ENCODE assay signal across 16 cellular contexts in the genomic region with DNA sequence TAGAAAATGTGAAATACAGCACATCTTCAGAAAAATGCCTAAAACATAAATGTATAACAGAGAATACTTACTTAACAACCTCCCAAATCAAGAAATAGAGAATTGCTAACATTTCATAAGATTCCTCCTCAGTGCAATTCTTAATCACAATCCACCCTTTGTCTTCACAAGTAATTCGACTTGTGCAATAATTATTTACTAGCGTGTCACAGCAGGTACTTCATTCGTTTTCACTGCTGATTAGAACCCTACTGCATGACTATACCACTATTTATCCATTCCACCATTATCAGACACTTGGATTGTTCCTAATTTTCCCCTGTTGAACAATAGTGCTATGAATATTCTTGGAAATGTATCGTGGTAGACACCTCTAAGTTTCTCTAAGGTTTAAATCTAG.
DNase-seq lines count a peak whose midpoint lies in the region; ATAC-seq and TF ChIP-seq lines count a peak whose summit lies in the region.
"Had no signal": no experiment of that assay in that cellular context is flagged by ENCODE, and none has a peak within 500 bp of the region (broad histone marks: within the 10 kb centered on the region; RNA-seq: fewer than 3 reads in every experiment).

No MANE protein-coding gene starts in this region.

- 13% methylated on average over 4 of the region's 4 CpGs for WGBS in mammary epithelial cell (ENCODE audit: low coverage, missing lambda C conversion rate)
- no CpG with 5 or more reads among the region's 4 CpGs for WGBS in trophoblast cell (ENCODE audit: extremely low coverage, insufficient coverage, insufficient read length)

- CTCF ChIA-PET in mammary epithelial cell (lab: Charles Lee; ENCODE audit: low non-redundant PET), result no interaction called here

- BruUV-seq in mammary epithelial cell (replicated peaks; lab: Mats Ljungman, UMichigan), result no TSS peak

- ATAC-seq in foreskin keratinocyte, result no peak
- no peak for ATAC-seq in HG03457 (IDR thresholded peaks at IDR 0.05; ENCODE audit: unreplicated experiment)
- ATAC-seq: GM23338, HCT116 had no signal

- H4K8ac ChIP-seq in trophoblast cell (ENCODE audit: low read depth, low read length), result no peak overlapping the region

- H3K27me3 ChIP-seq in mammary epithelial cell (ENCODE audit: insufficient read depth, low read length), result no peaks in the 10 kb centered on the region
- H3K27me3 ChIP-seq in foreskin keratinocyte, result no peaks in the 10 kb centered on the region
- H3K27me3 ChIP-seq in trophoblast cell (ENCODE audit: insufficient read depth, low read length), result no peaks in the 10 kb centered on the region

- TF ChIP-seq CTCF in mammary epithelial cell (conservative IDR thresholded peaks at IDR 0.05 in 1 of 2, IDR thresholded peaks at IDR 0.05 in 1 of 2; ENCODE audit: extremely low read depth in 1 of 2, insufficient read depth in 1 of 2, low read depth in 1 of 2, low read length in 2 of 2) (no peak), epithelial cell of esophagus (IDR thresholded peaks at IDR 0.05; ENCODE audit: insufficient read depth, low read depth, low read length, missing control alignments) (no peak), foreskin keratinocyte (conservative IDR thresholded peaks at IDR 0.05) (no peak)

- H3K79me1 ChIP-seq in trophoblast cell (ENCODE audit: low read length), result no peaks in the 10 kb centered on the region

- H3K36me3 ChIP-seq in mammary epithelial cell (ENCODE audit: insufficient read depth, low read length) (peaks cover 1% of the 10 kb centered on the region), trophoblast cell (ENCODE audit: control insufficient read depth in 1 of 2, insufficient read depth in 2 of 2, low read length in 2 of 2) (no peaks in the 10 kb centered on the region)

- H3K18ac ChIP-seq in trophoblast cell (ENCODE audit: low read length), result no peak overlapping the region

- in situ Hi-C loops in mammary epithelial cell (cut with MboI; ENCODE audit: low sequenced_read_pairs in 2 of 2), result no loop called here

- no peak overlapping the region for H4K12ac ChIP-seq in trophoblast cell (ENCODE audit: low read depth, low read length)

- H3K9me3 ChIP-seq in mammary epithelial cell (replicated peaks; ENCODE audit: insufficient read depth, low read length) (no peaks in the 10 kb centered on the region), trophoblast cell (ENCODE audit: insufficient read depth, low read depth, low read length) (no peaks in the 10 kb centered on the region)

- H2BK12ac ChIP-seq in trophoblast cell (ENCODE audit: low read length), result no peak overlapping the region

- H2BK5ac ChIP-seq in trophoblast cell (ENCODE audit: low read depth, low read length, poor library complexity), result no peak overlapping the region

- H3K9ac ChIP-seq in mammary epithelial cell (ENCODE audit: insufficient read depth, low read length) (no peak overlapping the region), trophoblast cell (ENCODE audit: low read length) (no peak overlapping the region)

- H3K27ac ChIP-seq in mammary epithelial cell (ENCODE audit: insufficient read depth, low read depth, low read length), result peak overlapping the region; percentile 15
- no peak overlapping the region for H3K27ac ChIP-seq in foreskin keratinocyte
- no peak overlapping the region for H3K27ac ChIP-seq in trophoblast cell (ENCODE audit: low read depth, low read length)

- H2AFZ ChIP-seq in mammary epithelial cell (ENCODE audit: low read depth, low read length), result peak overlapping the region; percentile 14
- H2AFZ ChIP-seq in trophoblast cell (ENCODE audit: insufficient read depth, low read length, poor library complexity), result no peak overlapping the region
- H2AFZ ChIP-seq: GM23338 had no signal

- H3K23ac ChIP-seq in trophoblast cell (ENCODE audit: low read length), result no peak overlapping the region

- no peak overlapping the region for H2BK120ac ChIP-seq in trophoblast cell (ENCODE audit: insufficient read depth, low read length, poor library complexity)

- H3K79me2 ChIP-seq in mammary epithelial cell (ENCODE audit: insufficient read depth, low read length) (peaks cover 12% of the 10 kb centered on the region), trophoblast cell (ENCODE audit: control insufficient read depth, insufficient read depth, low read length, poor library complexity) (no peaks in the 10 kb centered on the region)

- H4K20me1 ChIP-seq in mammary epithelial cell (ENCODE audit: insufficient read depth, low read length), result no peaks in the 10 kb centered on the region

- H4K91ac ChIP-seq in trophoblast cell (ENCODE audit: low read depth, low read length), result no peak overlapping the region

- H3K4ac ChIP-seq in trophoblast cell (ENCODE audit: low read depth, low read length), result no peak overlapping the region

- peak; percentile 73 for DNase-seq in mammary epithelial cell
- peak; percentile 77 for DNase-seq in epithelial cell of esophagus (ENCODE audit: low read depth)
- DNase-seq in foreskin keratinocyte, result peak; percentile 23 to 25
- DNase-seq in trophoblast cell, result no peak
- no peak for DNase-seq in activated CD4-positive, alpha-beta T cell treated with anti-CD3 and anti-CD28 coated beads for 48 hours
- DNase-seq: C1 segment of cervical spinal cord; Calu3; CD4-positive, alpha-beta memory T cell; COR-L47; DMS53; DMS79 treated with DMSO at 0.1 percent for 48 hours; GF-D8; H9 had no signal

- dilution Hi-C loops in mammary epithelial cell (cut with HindIII; ENCODE audit: low sequenced_read_pairs), result no loop called here

- H3K4me2 ChIP-seq in mammary epithelial cell (ENCODE audit: insufficient read depth, low read depth, low read length) (peak overlapping the region; percentile 62), trophoblast cell (ENCODE audit: low read length) (no peak overlapping the region)
- H3K4me2 ChIP-seq: GM23338 had no signal

- H3K4me1 ChIP-seq in mammary epithelial cell (ENCODE audit: insufficient read depth, low read length) (peaks cover 11% of the 10 kb centered on the region), foreskin keratinocyte (no peaks in the 10 kb centered on the region), trophoblast cell (ENCODE audit: control insufficient read depth in 1 of 2, insufficient read depth in 2 of 2, low read length in 2 of 2) (no peaks in the 10 kb centered on the region)

- no peak overlapping the region for H3K4me3 ChIP-seq in mammary epithelial cell (replicated peaks in 1 of 3; ENCODE audit: insufficient read depth in 1 of 3, low read depth in 2 of 3, low read length in 3 of 3)
- no peak overlapping the region for H3K4me3 ChIP-seq in epithelial cell of esophagus (ENCODE audit: low read length)
- no peak overlapping the region for H3K4me3 ChIP-seq in trophoblast cell (ENCODE audit: low read depth, low read length)
- H3K4me3 ChIP-seq: GM23338 had no signal

- H3K14ac ChIP-seq in trophoblast cell (ENCODE audit: low read length), result no peak overlapping the region

- intact Hi-C loops in mammary epithelial cell (cut with micrococcal nuclease), result no loop called here

- no peak overlapping the region for H2AK5ac ChIP-seq in trophoblast cell (ENCODE audit: low read length)

Comparison
In these comparisons a context has a peak if more than half of its experiments do, and no peak if none do; other contexts are left out.
1. DNase-seq: peak in mammary epithelial cell (single experiment), epithelial cell of esophagus (single experiment) and foreskin keratinocyte (2 of 2); none in trophoblast cell (0 of 2) and activated CD4-positive, alpha-beta T cell treated with anti-CD3 and anti-CD28 coated beads for 48 hours (single experiment).